ENCODE assay signal across 10 cellular contexts in genomic region chr5:148401604-148402003, GRCh38. TPM values are rescaled to one million over a fixed set of nuclear protein-coding genes. Genes with fewer than 3 reads are reported as not detected.
DNase-seq lines count a peak whose midpoint lies in the region; FAIRE-seq and TF ChIP-seq lines count a peak whose summit lies in the region.
"Had no signal": no experiment of that assay in that cellular context is flagged by ENCODE, and none has a peak within 500 bp of the region (broad histone marks: within the 10 kb centered on the region; RNA-seq: fewer than 3 reads in every experiment).

No MANE protein-coding gene starts in this region.

- H3K27ac ChIP-seq in neutrophil = peak overlapping the region; percentile 71
- H3K27ac ChIP-seq in thyroid gland = peak overlapping the region in 1 of 3 donors; percentile 29

- H3K9me3 ChIP-seq in neutrophil (no peaks in the 10 kb centered on the region), thyroid gland (no peaks in the 10 kb centered on the region)

- peaks cover 54% of the 10 kb centered on the region for H3K36me3 ChIP-seq in neutrophil
- peaks cover 24 to 28% of the 10 kb centered on the region in 2 donors for H3K36me3 ChIP-seq in thyroid gland

- no peak overlapping the region for H3K4me3 ChIP-seq in choroid plexus epithelial cell (ENCODE audit: low read depth, low read length)
- H3K4me3 ChIP-seq in neutrophil (ENCODE audit: low read depth in 1 of 2, low read length in 1 of 2) = no peak overlapping the region
- no peak overlapping the region for H3K4me3 ChIP-seq in thyroid gland (replicated peaks in 1 of 3)

- TF ChIP-seq CTCF in choroid plexus epithelial cell (conservative IDR thresholded peaks at IDR 0.05; ENCODE audit: low read depth, low read length) (no peak), neutrophil (IDR thresholded peaks at IDR 0.05) (no peak), thyroid gland (IDR thresholded peaks at IDR 0.05) (no peak)

- no peak for FAIRE-seq in H54 (lab: Jason Lieb, UNC)

- H3K27me3 ChIP-seq in neutrophil = no peaks in the 10 kb centered on the region
- no peaks in the 10 kb centered on the region for H3K27me3 ChIP-seq in thyroid gland

- TF ChIP-seq POLR2A in thyroid gland (IDR thresholded peaks at IDR 0.05) (no peak), H54 (IDR thresholded peaks at IDR 0.05; ENCODE audit: low read depth, low read length) (no peak)

- intact Hi-C loops in thyroid gland (cut with DNase I) = no loop called here

- DNase-seq in CD1c-positive myeloid dendritic cell (ENCODE audit: extremely low spot score) (peak; percentile 65), HT1080 (ENCODE audit: low read depth) (peak; percentile 29), choroid plexus epithelial cell (ENCODE audit: low read depth) (peak; percentile 31), NCI-H510A treated with DMSO at 0.1 percent for 48 hours (lab: John Stamatoyannopoulos, UW) (no peak), thyroid gland (no peak), H54 (ENCODE audit: insufficient read length, low spot score) (no peak), COLO668 (lab: John Stamatoyannopoulos, UW; ENCODE audit: unreplicated experiment) (no peak)
- DNase-seq: DND-41; stimulated activated CD4-positive, alpha-beta T cell treated with anti-CD3 and anti-CD28 coated beads, Interleukin-4, amount 100 ng/mL, for 4 hours had no signal

- 60 to 71% methylated on average over 2 of the region's 2 CpGs for whole genome bisulfite sequencing in thyroid gland, 2 donors

- H3K4me1 ChIP-seq in neutrophil (ENCODE audit: control insufficient read depth in 1 of 2, insufficient read depth in 1 of 2, low read depth in 1 of 2, low read length in 1 of 2) (peaks cover 51 to 58% of the 10 kb centered on the region in 2 experiments), thyroid gland (peaks cover 0 to 9% of the 10 kb centered on the region in 2 donors)

RNA-seq across cellular contexts. Expression of gene FBXO38, which starts 17.8 kb away (rescaled TPM):
- total RNA-seq in HT1080 (2014; rRNA removed; shearing (Covaris generic)) = 32.2 and 35.3 TPM in 2 replicates
- 22.5 and 23.3 TPM in 2 replicates for polyA plus RNA-seq in HT1080 (2015; cell fraction: cytosol; rRNA removed)
- 74.2 and 98.2 TPM in 2 replicates for polyA plus RNA-seq in HT1080 (2015; cell fraction: nucleus; rRNA removed)
- 10 to 100 TPM; 49.6 to 86.4 (median 64.1) TPM for total RNA-seq in thyroid gland

Comparison
In these comparisons a context has a peak if more than half of its experiments do, and no peak if none do; other contexts are left out.
1. DNase-seq: peak in CD1c-positive myeloid dendritic cell (single experiment), HT1080 (single experiment) and choroid plexus epithelial cell (single experiment); none in NCI-H510A treated with DMSO at 0.1 percent for 48 hours (single experiment), thyroid gland (0 of 2), H54 (single experiment) and COLO668 (single experiment).